Comparison of ENCODE assay signal across 16 cellular contexts in the genomic region with DNA sequence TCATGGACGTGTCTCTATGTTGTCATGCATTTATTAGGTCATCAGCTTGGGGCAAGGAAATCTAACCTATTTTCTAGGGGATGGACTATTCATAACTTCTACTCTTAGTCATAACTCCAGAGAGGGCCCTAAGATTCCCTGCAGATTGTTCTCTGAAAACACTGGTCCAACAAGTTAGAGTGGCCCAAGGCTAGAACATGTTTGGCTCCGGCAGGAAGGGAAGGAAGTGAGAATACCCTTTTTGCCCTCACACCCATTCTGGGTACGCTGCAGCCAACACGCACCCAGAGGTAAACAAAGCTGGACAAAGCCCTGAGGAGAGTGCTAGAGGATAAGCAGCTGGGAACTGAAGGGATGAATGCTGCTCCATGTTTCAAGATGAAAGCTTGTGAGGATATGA. TPM values are rescaled to one million over a fixed set of nuclear protein-coding genes. Genes with fewer than 3 reads are reported as not detected.
DNase-seq lines count a peak whose midpoint lies in the region; ATAC-seq and TF ChIP-seq lines count a peak whose summit lies in the region.
"Had no signal": no experiment of that assay in that cellular context is flagged by ENCODE, and none has a peak within 500 bp of the region (broad histone marks: within the 10 kb centered on the region; RNA-seq: fewer than 3 reads in every experiment).

No MANE protein-coding gene starts in this region.

- peaks cover 16% of the 10 kb centered on the region for H3K36me3 Mint-ChIP-seq in activated B cell treated with CpG ODN at 0.5 μM for 24 hours (ENCODE audit: low read depth)

- intact Hi-C loops in activated B cell treated with CpG ODN at 0.5 μM for 24 hours (cut with micrococcal nuclease), result no loop called here

- CTCF ChIA-PET in activated B cell treated with CpG ODN at 0.5 μM for 24 hours (lab: Charles Lee), result no interaction called here

- peak overlapping the region; percentile 86 for H3K27ac ChIP-seq in C4-2B

- no peaks in the 10 kb centered on the region for H3K9me3 Mint-ChIP-seq in activated B cell treated with CpG ODN at 0.5 μM for 24 hours
- H3K9me3 Mint-ChIP-seq: activated CD4-positive, alpha-beta T cell treated with anti-CD3 and anti-CD28 coated beads, Interleukin-2, amount 10 ng/mL, durations not matched to agents 24 days and 14 days had no signal

- no peak overlapping the region for H3K4me3 Mint-ChIP-seq in activated B cell treated with CpG ODN at 0.5 μM for 24 hours
- H3K4me3 Mint-ChIP-seq: activated CD4-positive, alpha-beta T cell treated with anti-CD3 and anti-CD28 coated beads, Interleukin-2, amount 10 ng/mL, durations not matched to agents 24 days and 14 days had no signal

- peaks cover 23% of the 10 kb centered on the region for H3K4me1 Mint-ChIP-seq in activated B cell treated with CpG ODN at 0.5 μM for 24 hours

- ATAC-seq in activated B cell treated with CpG ODN at 0.5 μM for 24 hours (ENCODE audit: low read depth), result no peak
- ATAC-seq in HG03139 (IDR thresholded peaks at IDR 0.05; ENCODE audit: unreplicated experiment), result no peak

- POLR2A ChIA-PET in activated B cell treated with CpG ODN at 0.5 μM for 24 hours (lab: Charles Lee), result interaction anchor here (0.9 kb wide), 1 partner anchor 16 kb away, joined by 3 read pairs; a partner anchor contains a TSS

- no peak for DNase-seq in activated B cell treated with CpG ODN at 0.5 μM for 24 hours
- DNase-seq in lung microvascular endothelial cell (ENCODE audit: low read depth in 2 of 2), result peak; percentile 35 to 68
- DNase-seq in dedifferentiated amniotic fluid mesenchymal stem cell (ENCODE audit: extremely low spot score), result no peak
- DNase-seq in activated CD4-positive, alpha-beta T cell treated with anti-CD3 and anti-CD28 coated beads, Interleukin-2, amount 50 U/mL, for 1 hour, result no peak
- DNase-seq: activated CD4-positive, alpha-beta T cell treated with anti-CD3 and anti-CD28 coated beads, Interleukin-2, amount 10 ng/mL, durations not matched to agents 24 days and 14 days; activated CD8-positive, alpha-beta memory T cell treated with anti-CD3 and anti-CD28 coated beads, Interleukin-2, amount 50 U/mL, for 4 hours; activated gamma-delta T cell; caudate nucleus; DMS79; NCI-H1417; NCI-H2107; NCI-H510A treated with DMSO at 0.1 percent for 48 hours; stimulated activated CD4-positive, alpha-beta T cell treated with anti-CD3 and anti-CD28 coated beads, Interleukin-15, amount 100 ng/mL, for 24 hours had no signal

- peak overlapping the region; percentile 35 for H3K27ac Mint-ChIP-seq in activated B cell treated with CpG ODN at 0.5 μM for 24 hours
- H3K27ac Mint-ChIP-seq: activated CD4-positive, alpha-beta T cell treated with anti-CD3 and anti-CD28 coated beads, Interleukin-2, amount 10 ng/mL, durations not matched to agents 24 days and 14 days had no signal

- no peaks in the 10 kb centered on the region for H3K27me3 Mint-ChIP-seq in activated B cell treated with CpG ODN at 0.5 μM for 24 hours
- H3K27me3 Mint-ChIP-seq: activated CD4-positive, alpha-beta T cell treated with anti-CD3 and anti-CD28 coated beads, Interleukin-2, amount 10 ng/mL, durations not matched to agents 24 days and 14 days had no signal

- TF ChIP-seq CTCF in C4-2B (conservative IDR thresholded peaks at IDR 0.05) (no peak), activated B cell treated with CpG ODN at 0.5 μM for 24 hours (IDR thresholded peaks at IDR 0.05) (no peak)

RNA-seq across cellular contexts. Expression of a gene that starts 9.9 kb away (rescaled TPM):
- total RNA-seq in activated B cell treated with CpG ODN at 0.5 μM for 24 hours, result 2.4 and 4.6 TPM in 2 replicates
- 2.6 and 2.8 TPM in 2 replicates for total RNA-seq in lung microvascular endothelial cell
- total RNA-seq: H4 had no signal

RNA-seq across cellular contexts. Expression of a gene that starts 10.0 kb away (rescaled TPM):
- 8.9 and 9.5 TPM in 2 replicates for total RNA-seq in activated B cell treated with CpG ODN at 0.5 μM for 24 hours
- 7.0 and 8.5 TPM in 2 replicates for total RNA-seq in lung microvascular endothelial cell

RNA-seq across cellular contexts. Expression of a gene that starts 15.8 kb away (rescaled TPM):
- total RNA-seq in activated B cell treated with CpG ODN at 0.5 μM for 24 hours (5.9 and 6.0 TPM in 2 replicates), lung microvascular endothelial cell (2.6 and 4.8 TPM in 2 replicates)
- total RNA-seq: H4 had no signal

RNA-seq across cellular contexts. Expression of a gene that starts 16.5 kb away (rescaled TPM):
- total RNA-seq in activated B cell treated with CpG ODN at 0.5 μM for 24 hours, result 38.2 and 41.4 TPM in 2 replicates
- total RNA-seq in lung microvascular endothelial cell, result 8.3 and 10.5 TPM in 2 replicates

RNA-seq across cellular contexts. Expression of a gene that starts 31.6 kb away (rescaled TPM):
- total RNA-seq in activated B cell treated with CpG ODN at 0.5 μM for 24 hours, result 138 and 151 TPM in 2 replicates
- 0.44 and 0.79 TPM in 2 replicates for total RNA-seq in lung microvascular endothelial cell

Comparison
In these comparisons a context has a peak if more than half of its experiments do, and no peak if none do; other contexts are left out.
1. DNase-seq: peak in lung microvascular endothelial cell (2 of 2); none in activated B cell treated with CpG ODN at 0.5 μM for 24 hours (single experiment), dedifferentiated amniotic fluid mesenchymal stem cell (single experiment) and activated CD4-positive, alpha-beta T cell treated with anti-CD3 and anti-CD28 coated beads, Interleukin-2, amount 50 U/mL, for 1 hour (single experiment).